8 cellular contexts compared by ENCODE assay signal in genomic region chrX:18885317-18886004, GRCh38.
DNase-seq lines count a peak whose midpoint lies in the region; ATAC-seq and TF ChIP-seq lines count a peak whose summit lies in the region.

No MANE protein-coding gene starts in this region.

- peaks cover 19% of the 10 kb centered on the region for H3K4me1 Mint-ChIP-seq in activated CD4-positive, alpha-beta T cell treated with anti-CD3 and anti-CD28 coated beads, Interleukin-2, amount 10 ng/mL, durations not matched to agents 24 days and 14 days
- H3K4me1 Mint-ChIP-seq in chondrocyte (ENCODE audit: low read depth), result peaks cover 45% of the 10 kb centered on the region

- no peaks in the 10 kb centered on the region for H3K36me3 Mint-ChIP-seq in activated CD4-positive, alpha-beta T cell treated with anti-CD3 and anti-CD28 coated beads, Interleukin-2, amount 10 ng/mL, durations not matched to agents 24 days and 14 days (ENCODE audit: low read depth)
- H3K36me3 Mint-ChIP-seq in chondrocyte (ENCODE audit: low read depth), result no peaks in the 10 kb centered on the region

- no peaks in the 10 kb centered on the region for H3K36me3 ChIP-seq in MM.1S (replicated peaks; ENCODE audit: insufficient read depth, low read length)
- no peaks in the 10 kb centered on the region for H3K36me3 ChIP-seq in osteoblast (ENCODE audit: insufficient read depth, low read length)

- peak overlapping the region; percentile 91 for H3K27ac Mint-ChIP-seq in activated CD4-positive, alpha-beta T cell treated with anti-CD3 and anti-CD28 coated beads, Interleukin-2, amount 10 ng/mL, durations not matched to agents 24 days and 14 days
- H3K27ac Mint-ChIP-seq in chondrocyte (ENCODE audit: unreplicated experiment), result peak overlapping the region; percentile 97

- H3K4me3 ChIP-seq in MM.1S (ENCODE audit: low read length), result peak overlapping the region; percentile 69
- peak overlapping the region; percentile 62 for H3K4me3 ChIP-seq in osteoblast (ENCODE audit: insufficient read depth, low read length)

- H3K9me3 Mint-ChIP-seq in activated CD4-positive, alpha-beta T cell treated with anti-CD3 and anti-CD28 coated beads, Interleukin-2, amount 10 ng/mL, durations not matched to agents 24 days and 14 days, result no peaks in the 10 kb centered on the region
- H3K9me3 Mint-ChIP-seq in chondrocyte (ENCODE audit: low read depth), result peaks cover 8% of the 10 kb centered on the region

- no peak for ATAC-seq in GM21786 (IDR thresholded peaks at IDR 0.05; ENCODE audit: unreplicated experiment)

- H2AFZ ChIP-seq in MM.1S (ENCODE audit: low read length), result peak overlapping the region; percentile 35
- peak overlapping the region; percentile 58 for H2AFZ ChIP-seq in osteoblast (ENCODE audit: low read length)

- peaks cover 22% of the 10 kb centered on the region for H3K4me1 ChIP-seq in MM.1S (ENCODE audit: low read length)
- peaks cover 9% of the 10 kb centered on the region for H3K4me1 ChIP-seq in osteoblast (ENCODE audit: insufficient read depth, low read length)

- peak overlapping the region; percentile 85 for H3K4me3 Mint-ChIP-seq in activated CD4-positive, alpha-beta T cell treated with anti-CD3 and anti-CD28 coated beads, Interleukin-2, amount 10 ng/mL, durations not matched to agents 24 days and 14 days
- peak overlapping the region; percentile 64 for H3K4me3 Mint-ChIP-seq in chondrocyte (ENCODE audit: unreplicated experiment)

- H4K20me1 ChIP-seq in MM.1S (ENCODE audit: insufficient read depth, low read length) (no peaks in the 10 kb centered on the region), osteoblast (ENCODE audit: insufficient read depth, low read length) (no peaks in the 10 kb centered on the region)

- H3K27me3 ChIP-seq in MM.1S (replicated peaks; ENCODE audit: insufficient read depth, low read length) (no peaks in the 10 kb centered on the region), osteoblast (ENCODE audit: insufficient read depth, low read length) (no peaks in the 10 kb centered on the region)

- H3K9ac ChIP-seq in MM.1S (ENCODE audit: low read length), result peak overlapping the region; percentile 70

- no peaks in the 10 kb centered on the region for H3K9me2 ChIP-seq in MM.1S (replicated peaks; ENCODE audit: insufficient read depth, low read length)

- peak; percentile 52 for DNase-seq in activated CD4-positive, alpha-beta T cell treated with anti-CD3 and anti-CD28 coated beads, Interleukin-2, amount 10 ng/mL, durations not matched to agents 24 days and 14 days
- no peak for DNase-seq in activated CD4-positive, alpha-beta T cell treated with anti-CD3 and anti-CD28 coated beads for 48 hours
- DNase-seq in MM.1S (peak; percentile 70), chondrocyte (ENCODE audit: low spot score) (no peak), osteoblast (ENCODE audit: insufficient read length, low spot score, missing footprints) (peak; percentile 43), inferior parietal cortex (ENCODE audit: extremely low spot score) (no peak), NCI-H2196 treated with DMSO at 0.1 percent for 48 hours (lab: John Stamatoyannopoulos, UW; ENCODE audit: unreplicated experiment) (no peak)

- H3K79me2 ChIP-seq in MM.1S (ENCODE audit: low read length) (no peaks in the 10 kb centered on the region), osteoblast (ENCODE audit: insufficient read depth, low read length) (no peaks in the 10 kb centered on the region)

- H3K9me3 ChIP-seq in MM.1S (replicated peaks; ENCODE audit: insufficient read depth, low read length) (no peaks in the 10 kb centered on the region), osteoblast (ENCODE audit: low read depth, low read length) (no peaks in the 10 kb centered on the region)

- H3K27me3 Mint-ChIP-seq in activated CD4-positive, alpha-beta T cell treated with anti-CD3 and anti-CD28 coated beads, Interleukin-2, amount 10 ng/mL, durations not matched to agents 24 days and 14 days, result no peaks in the 10 kb centered on the region
- H3K27me3 Mint-ChIP-seq in chondrocyte (ENCODE audit: low read depth), result no peaks in the 10 kb centered on the region

- peak overlapping the region; percentile 85 for H3K4me2 ChIP-seq in MM.1S (ENCODE audit: low read depth, low read length)
- peak overlapping the region; percentile 90 for H3K4me2 ChIP-seq in osteoblast (ENCODE audit: insufficient read depth, low read length)

- TF ChIP-seq CTCF in MM.1S (IDR thresholded peaks at IDR 0.05; ENCODE audit: low read length) (no peak), chondrocyte (IDR thresholded peaks at IDR 0.05) (no peak), osteoblast (IDR thresholded peaks at IDR 0.05; ENCODE audit: extremely low read depth, low read depth, low read length) (no peak)

- intact Hi-C loops in activated CD4-positive, alpha-beta T cell treated with anti-CD3 and anti-CD28 coated beads, Interleukin-2, amount 10 ng/mL, durations not matched to agents 24 days and 14 days (cut with micrococcal nuclease), result loop anchor here (1.0 kb wide), 1 partner anchor 210 kb away; no protein-coding TSS in a partner anchor

- peak overlapping the region; percentile 96 for H3K27ac ChIP-seq in MM.1S (ENCODE audit: low read length)
- no peak overlapping the region for H3K27ac ChIP-seq in osteoblast (ENCODE audit: low read depth, low read length)

- H3F3A ChIP-seq in MM.1S (ENCODE audit: insufficient read depth, low read length), result peaks cover 16% of the 10 kb centered on the region

Comparison
In these comparisons a context has a peak if more than half of its experiments do, and no peak if none do; other contexts are left out.
1. DNase-seq: peak in activated CD4-positive, alpha-beta T cell treated with anti-CD3 and anti-CD28 coated beads, Interleukin-2, amount 10 ng/mL, durations not matched to agents 24 days and 14 days (single experiment), MM.1S (single experiment) and osteoblast (single experiment); none in activated CD4-positive, alpha-beta T cell treated with anti-CD3 and anti-CD28 coated beads for 48 hours (single experiment), chondrocyte (single experiment), inferior parietal cortex (single experiment) and NCI-H2196 treated with DMSO at 0.1 percent for 48 hours (single experiment).